In genomic region chr1:150364231-150365003, GRCh38 we compare ENCODE assay signal across 1 cellular context.
A peak's percentile ranks its signal among the peaks of the same experiment; 100 is the strongest.
TF ChIP-seq lines count a peak whose summit lies in the region.

No MANE protein-coding gene starts in this region.

TF ChIP-seq in HepG2, 621 proteins besides CTCF, POLR2A, EP300 and RAD21 (continued from another document and continues in another):
- TF ChIP-seq PRDM10 (CRISPR knock-in tag; IDR thresholded peaks at IDR 0.05; ENCODE audit: low read depth) (no peak), NFE2L2 (IDR thresholded peaks at IDR 0.05; ENCODE audit: low read length) (no peak), ZNF430 (CRISPR knock-in tag; IDR thresholded peaks at IDR 0.05) (no peak), ZNF501 (CRISPR knock-in tag; IDR thresholded peaks at IDR 0.05) (no peak; the same call in 1 of the 2 replicates), RNF2 (conservative IDR thresholded peaks at IDR 0.05; ENCODE audit: low read depth) (no peak), ARID2 (CRISPR knock-in tag; IDR thresholded peaks at IDR 0.05; ENCODE audit: borderline replicate concordance) (no peak), ZBTB38 (CRISPR knock-in tag; IDR thresholded peaks at IDR 0.05) (no peak), FOXM1 (CRISPR knock-in tag; IDR thresholded peaks at IDR 0.05) (no peak), SKI (IDR thresholded peaks at IDR 0.05; ENCODE audit: partially characterized antibody) (no peak), TMF1 (CRISPR knock-in tag; IDR thresholded peaks at IDR 0.05; ENCODE audit: low read depth) (no peak), TOPORS (CRISPR knock-in tag; IDR thresholded peaks at IDR 0.05) (no peak), JUND (CRISPR knock-in tag; IDR thresholded peaks at IDR 0.05) (no peak), DNMT3B (CRISPR knock-in tag; conservative IDR thresholded peaks at IDR 0.05) (no peak; the same call in 1 of the 2 replicates), ZSCAN31 (CRISPR knock-in tag; IDR thresholded peaks at IDR 0.05; ENCODE audit: low read depth) (no peak; the same call in none of the 2 replicates), AGO2 (optimal IDR thresholded peaks at IDR 0.05; ENCODE audit: low read depth, low read length) (peak; percentile 86), ZNF513 (CRISPR knock-in tag; conservative IDR thresholded peaks at IDR 0.05) (no peak), ZNF34 (CRISPR knock-in tag; IDR thresholded peaks at IDR 0.05; ENCODE audit: borderline replicate concordance) (no peak), ZNF772 (CRISPR knock-in tag; IDR thresholded peaks at IDR 0.05) (no peak), ZNF556 (CRISPR knock-in tag; IDR thresholded peaks at IDR 0.05; ENCODE audit: borderline replicate concordance) (no peak), SMAD3 (CRISPR knock-in tag; IDR thresholded peaks at IDR 0.05) (no peak), XBP1 (CRISPR knock-in tag; IDR thresholded peaks at IDR 0.05) (no peak), MIER2 (CRISPR knock-in tag; IDR thresholded peaks at IDR 0.05) (no peak), TRAFD1 (CRISPR knock-in tag; IDR thresholded peaks at IDR 0.05; ENCODE audit: borderline replicate concordance) (no peak), ZNF782 (CRISPR knock-in tag; IDR thresholded peaks at IDR 0.05; ENCODE audit: borderline replicate concordance) (no peak), MED13 (CRISPR knock-in tag; IDR thresholded peaks at IDR 0.05) (no peak), SP1 (IDR thresholded peaks at IDR 0.05) (no peak), SP1 (CRISPR knock-in tag; IDR thresholded peaks at IDR 0.05) (no peak), ZNF777 (CRISPR knock-in tag; IDR thresholded peaks at IDR 0.05) (peak; percentile 36; the same call in 1 of the 2 replicates), MYC (CRISPR knock-in tag; IDR thresholded peaks at IDR 0.05; ENCODE audit: borderline replicate concordance) (peak; percentile 65; the same call in 1 of the 2 replicates), RBM39 (IDR thresholded peaks at IDR 0.05; ENCODE audit: low read depth, low read length, poor library complexity, severe bottlenecking) (peak; percentile 41), ZNF383 (CRISPR knock-in tag; IDR thresholded peaks at IDR 0.05; ENCODE audit: borderline replicate concordance) (no peak), ZKSCAN1 (IDR thresholded peaks at IDR 0.05; ENCODE audit: low read length) (no peak), ZNF639 (CRISPR knock-in tag; conservative IDR thresholded peaks at IDR 0.05) (no peak), POLR2AphosphoS2 (IDR thresholded peaks at IDR 0.05; ENCODE audit: low read depth, low read length) (no peak), ISL2 (CRISPR knock-in tag; IDR thresholded peaks at IDR 0.05) (peak; percentile 9; the same call in 1 of the 2 replicates), TBX2 (CRISPR knock-in tag; IDR thresholded peaks at IDR 0.05; ENCODE audit: borderline replicate concordance) (no peak; the same call in 1 of the 2 replicates), ATM (IDR thresholded peaks at IDR 0.05; ENCODE audit: borderline replicate concordance) (no peak), IRF9 (CRISPR knock-in tag; IDR thresholded peaks at IDR 0.05; ENCODE audit: borderline replicate concordance) (no peak), MED8 (CRISPR knock-in tag; IDR thresholded peaks at IDR 0.05; ENCODE audit: insufficient replicate concordance) (no peak), IKZF4 (CRISPR knock-in tag; IDR thresholded peaks at IDR 0.05; ENCODE audit: borderline replicate concordance, low read depth, not compliant biosample characterization) (no peak), FOXO1 (CRISPR knock-in tag; IDR thresholded peaks at IDR 0.05) (no peak), MATR3 (CRISPR knock-in tag; IDR thresholded peaks at IDR 0.05) (no peak), ATRX (CRISPR knock-in tag; IDR thresholded peaks at IDR 0.05; ENCODE audit: borderline replicate concordance) (no peak), NR1H2 (CRISPR knock-in tag; IDR thresholded peaks at IDR 0.05; ENCODE audit: borderline replicate concordance, low read depth) (no peak), LRRFIP1 (CRISPR knock-in tag; conservative IDR thresholded peaks at IDR 0.05) (no peak), ZFY (CRISPR knock-in tag; IDR thresholded peaks at IDR 0.05) (peak; percentile 66), ZNF746 (CRISPR knock-in tag; IDR thresholded peaks at IDR 0.05) (no peak), ZSCAN20 (CRISPR knock-in tag; IDR thresholded peaks at IDR 0.05; ENCODE audit: borderline replicate concordance) (no peak; the same call in 1 of the 2 replicates), ZFP1 (CRISPR knock-in tag; IDR thresholded peaks at IDR 0.05) (no peak), SATB2 (CRISPR knock-in tag; IDR thresholded peaks at IDR 0.05) (peak; percentile 28; the same call in 1 of the 2 replicates), ZFAT (CRISPR knock-in tag; conservative IDR thresholded peaks at IDR 0.05) (no peak)
- TF ChIP-seq, protein P1, sequence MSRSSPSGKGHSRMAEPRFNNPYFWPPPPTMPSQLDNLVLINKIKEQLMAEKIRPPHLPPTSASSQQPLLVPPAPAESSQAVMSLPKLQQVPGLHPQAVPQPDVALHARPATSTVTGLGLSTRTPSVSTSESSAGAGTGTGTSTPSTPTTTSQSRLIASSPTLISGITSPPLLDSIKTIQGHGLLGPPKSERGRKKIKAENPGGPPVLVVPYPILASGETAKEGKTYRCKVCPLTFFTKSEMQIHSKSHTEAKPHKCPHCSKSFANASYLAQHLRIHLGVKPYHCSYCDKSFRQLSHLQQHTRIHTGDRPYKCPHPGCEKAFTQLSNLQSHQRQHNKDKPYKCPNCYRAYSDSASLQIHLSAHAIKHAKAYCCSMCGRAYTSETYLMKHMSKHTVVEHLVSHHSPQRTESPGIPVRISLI (CRISPR knock-in tag; IDR thresholded peaks at IDR 0.05; ENCODE audit: borderline replicate concordance): no peak
- TF ChIP-seq, protein P2, sequence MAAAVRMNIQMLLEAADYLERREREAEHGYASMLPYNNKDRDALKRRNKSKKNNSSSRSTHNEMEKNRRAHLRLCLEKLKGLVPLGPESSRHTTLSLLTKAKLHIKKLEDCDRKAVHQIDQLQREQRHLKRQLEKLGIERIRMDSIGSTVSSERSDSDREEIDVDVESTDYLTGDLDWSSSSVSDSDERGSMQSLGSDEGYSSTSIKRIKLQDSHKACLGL (CRISPR knock-in tag; IDR thresholded peaks at IDR 0.05): no peak
- TF ChIP-seq, protein P3, sequence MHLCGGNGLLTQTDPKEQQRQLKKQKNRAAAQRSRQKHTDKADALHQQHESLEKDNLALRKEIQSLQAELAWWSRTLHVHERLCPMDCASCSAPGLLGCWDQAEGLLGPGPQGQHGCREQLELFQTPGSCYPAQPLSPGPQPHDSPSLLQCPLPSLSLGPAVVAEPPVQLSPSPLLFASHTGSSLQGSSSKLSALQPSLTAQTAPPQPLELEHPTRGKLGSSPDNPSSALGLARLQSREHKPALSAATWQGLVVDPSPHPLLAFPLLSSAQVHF (CRISPR knock-in tag; IDR thresholded peaks at IDR 0.05): no peak
- TF ChIP-seq, protein P4, sequence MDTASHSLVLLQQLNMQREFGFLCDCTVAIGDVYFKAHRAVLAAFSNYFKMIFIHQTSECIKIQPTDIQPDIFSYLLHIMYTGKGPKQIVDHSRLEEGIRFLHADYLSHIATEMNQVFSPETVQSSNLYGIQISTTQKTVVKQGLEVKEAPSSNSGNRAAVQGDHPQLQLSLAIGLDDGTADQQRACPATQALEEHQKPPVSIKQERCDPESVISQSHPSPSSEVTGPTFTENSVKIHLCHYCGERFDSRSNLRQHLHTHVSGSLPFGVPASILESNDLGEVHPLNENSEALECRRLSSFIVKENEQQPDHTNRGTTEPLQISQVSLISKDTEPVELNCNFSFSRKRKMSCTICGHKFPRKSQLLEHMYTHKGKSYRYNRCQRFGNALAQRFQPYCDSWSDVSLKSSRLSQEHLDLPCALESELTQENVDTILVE (CRISPR knock-in tag; IDR thresholded peaks at IDR 0.05): no peak
